Comparison of ENCODE assay signal across 24 cellular contexts in the genomic region with DNA sequence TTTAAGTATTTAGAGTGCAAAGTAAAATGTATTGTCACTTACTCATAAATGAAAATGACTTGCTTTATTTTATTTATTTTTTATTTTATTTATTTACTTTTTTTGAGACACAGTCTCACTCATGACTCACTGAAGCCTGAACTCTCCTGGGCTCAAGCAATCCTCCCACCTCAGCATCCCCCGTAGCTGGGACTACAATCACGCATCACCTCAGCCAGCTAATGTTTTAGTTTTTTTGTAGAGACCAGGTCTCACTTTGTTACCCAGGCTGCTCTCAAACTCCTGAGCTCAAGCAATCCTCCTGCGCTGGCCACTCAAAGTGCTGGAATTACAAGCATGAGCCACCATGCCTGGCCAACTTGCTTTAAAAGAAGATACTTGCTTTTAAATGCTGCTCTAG.
"Had no signal": no experiment of that assay in that cellular context is flagged by ENCODE, and none has a peak within 500 bp of the region (broad histone marks: within the 10 kb centered on the region; RNA-seq: fewer than 3 reads in every experiment).

No MANE protein-coding gene starts in this region.

- H3K4me3 ChIP-seq: breast epithelium, SK-N-MC had no signal

- H3K27ac Mint-ChIP-seq: activated CD4-positive, alpha-beta memory T cell treated with anti-CD3 and anti-CD28 coated beads, Interleukin-2, amount 10 ng/mL, durations not matched to agents 7 days and 5 days; activated CD4-positive, alpha-beta T cell treated with anti-CD3 and anti-CD28 coated beads for 36 hours; activated naive CD4-positive, alpha-beta T cell treated with anti-CD3 and anti-CD28 coated beads, Interleukin-2, amount 10 ng/mL, durations not matched to agents 7 days and 5 days; activated naive CD8-positive, alpha-beta T cell treated with anti-CD3 and anti-CD28 coated beads for 36 hours; activated T-helper 17 cell treated with anti-CD3 and anti-CD28 coated beads, Interleukin-2, amount 50 U/mL, for 72 hours had no signal

- H3K27me3 ChIP-seq: breast epithelium had no signal

- H3K9me3 Mint-ChIP-seq: activated naive CD4-positive, alpha-beta T cell treated with anti-CD3 and anti-CD28 coated beads, Interleukin-2, amount 10 ng/mL, durations not matched to agents 7 days and 5 days; activated naive CD8-positive, alpha-beta T cell treated with anti-CD3 and anti-CD28 coated beads for 36 hours had no signal

- H3K4me1 ChIP-seq: breast epithelium had no signal

- H3K27ac ChIP-seq: breast epithelium, SK-N-MC, VCaP had no signal

- H3K4me3 Mint-ChIP-seq: activated CD4-positive, alpha-beta memory T cell treated with anti-CD3 and anti-CD28 coated beads, Interleukin-2, amount 10 ng/mL, durations not matched to agents 7 days and 5 days; activated CD4-positive, alpha-beta T cell treated with anti-CD3 and anti-CD28 coated beads for 36 hours; activated naive CD4-positive, alpha-beta T cell treated with anti-CD3 and anti-CD28 coated beads, Interleukin-2, amount 10 ng/mL, durations not matched to agents 7 days and 5 days; activated naive CD8-positive, alpha-beta T cell treated with anti-CD3 and anti-CD28 coated beads for 36 hours; activated T-helper 17 cell treated with anti-CD3 and anti-CD28 coated beads, Interleukin-2, amount 50 U/mL, for 72 hours had no signal

- ATAC-seq: activated CD4-positive, alpha-beta T cell treated with anti-CD3 and anti-CD28 coated beads for 36 hours; activated T-helper 17 cell treated with anti-CD3 and anti-CD28 coated beads, Interleukin-2, amount 50 U/mL, for 72 hours; Right ventricle myocardium inferior had no signal

- H3K36me3 Mint-ChIP-seq: activated naive CD4-positive, alpha-beta T cell treated with anti-CD3 and anti-CD28 coated beads, Interleukin-2, amount 10 ng/mL, durations not matched to agents 7 days and 5 days; activated naive CD8-positive, alpha-beta T cell treated with anti-CD3 and anti-CD28 coated beads for 36 hours had no signal

- H3K4me1 Mint-ChIP-seq: activated CD4-positive, alpha-beta memory T cell treated with anti-CD3 and anti-CD28 coated beads, Interleukin-2, amount 10 ng/mL, durations not matched to agents 7 days and 5 days; activated CD4-positive, alpha-beta T cell treated with anti-CD3 and anti-CD28 coated beads for 36 hours; activated naive CD4-positive, alpha-beta T cell treated with anti-CD3 and anti-CD28 coated beads, Interleukin-2, amount 10 ng/mL, durations not matched to agents 7 days and 5 days; activated naive CD8-positive, alpha-beta T cell treated with anti-CD3 and anti-CD28 coated beads for 36 hours; activated T-helper 17 cell treated with anti-CD3 and anti-CD28 coated beads, Interleukin-2, amount 50 U/mL, for 72 hours had no signal

- H3K27me3 Mint-ChIP-seq: activated CD4-positive, alpha-beta memory T cell treated with anti-CD3 and anti-CD28 coated beads, Interleukin-2, amount 10 ng/mL, durations not matched to agents 7 days and 5 days; activated CD4-positive, alpha-beta T cell treated with anti-CD3 and anti-CD28 coated beads for 36 hours; activated naive CD4-positive, alpha-beta T cell treated with anti-CD3 and anti-CD28 coated beads, Interleukin-2, amount 10 ng/mL, durations not matched to agents 7 days and 5 days; activated naive CD8-positive, alpha-beta T cell treated with anti-CD3 and anti-CD28 coated beads for 36 hours; activated T-helper 17 cell treated with anti-CD3 and anti-CD28 coated beads, Interleukin-2, amount 50 U/mL, for 72 hours had no signal

- H3K9me3 ChIP-seq: breast epithelium had no signal

- DNase-seq: activated CD4-positive, alpha-beta memory T cell treated with anti-CD3 and anti-CD28 coated beads, Interleukin-2, amount 10 ng/mL, durations not matched to agents 7 days and 5 days; activated CD4-positive, alpha-beta T cell treated with anti-CD3 and anti-CD28 coated beads for 36 hours; activated CD4-positive, alpha-beta T cell treated with anti-CD3 and anti-CD28 coated beads, Interleukin-2, amount 50 U/mL, for 1 hour; activated gamma-delta T cell; activated naive CD4-positive, alpha-beta T cell treated with anti-CD3 and anti-CD28 coated beads, Interleukin-2, amount 10 ng/mL, durations not matched to agents 7 days and 5 days; activated naive CD8-positive, alpha-beta T cell treated with anti-CD3 and anti-CD28 coated beads for 36 hours; activated T-cell treated with anti-CD3 and anti-CD28 coated beads for 4 hours; activated T-cell treated with anti-CD3 and anti-CD28 coated beads, Interleukin-2, amount 50 U/mL, for 48 hours; caudate nucleus; Karpas-422; MM.1S; NCI-H1105; NCI-H1436 treated with DMSO at 0.1 percent for 48 hours; NCI-H187; NCI-H2081 treated with DMSO at 0.1 percent for 48 hours; NCI-H446; NCI-H524; RPMI8226; T-helper 1 cell had no signal

- H3K36me3 ChIP-seq: breast epithelium had no signal
